1 cellular context compared by ENCODE assay signal in genomic region chr3:128122013-128122412, GRCh38.
TF ChIP-seq lines count a peak whose summit lies in the region.

No MANE protein-coding gene starts in this region.

TF ChIP-seq in GM12878, 131 proteins besides CTCF, POLR2A, EP300 and RAD21:
- TF ChIP-seq MXI1 (IDR thresholded peaks at IDR 0.05; ENCODE audit: low read depth, low read length) (no peak), PML (IDR thresholded peaks at IDR 0.05; ENCODE audit: low read length) (no peak), BACH1 (IDR thresholded peaks at IDR 0.05; ENCODE audit: borderline replicate concordance) (no peak), RELA (IDR thresholded peaks at IDR 0.05; ENCODE audit: borderline replicate concordance, partially characterized antibody) (no peak), DPF2 (IDR thresholded peaks at IDR 0.05) (no peak), ATF3 (IDR thresholded peaks at IDR 0.05; ENCODE audit: borderline replicate concordance, extremely low read depth, low read depth, low read length) (no peak)
